11 cellular contexts compared by ENCODE assay signal in the genomic region with DNA sequence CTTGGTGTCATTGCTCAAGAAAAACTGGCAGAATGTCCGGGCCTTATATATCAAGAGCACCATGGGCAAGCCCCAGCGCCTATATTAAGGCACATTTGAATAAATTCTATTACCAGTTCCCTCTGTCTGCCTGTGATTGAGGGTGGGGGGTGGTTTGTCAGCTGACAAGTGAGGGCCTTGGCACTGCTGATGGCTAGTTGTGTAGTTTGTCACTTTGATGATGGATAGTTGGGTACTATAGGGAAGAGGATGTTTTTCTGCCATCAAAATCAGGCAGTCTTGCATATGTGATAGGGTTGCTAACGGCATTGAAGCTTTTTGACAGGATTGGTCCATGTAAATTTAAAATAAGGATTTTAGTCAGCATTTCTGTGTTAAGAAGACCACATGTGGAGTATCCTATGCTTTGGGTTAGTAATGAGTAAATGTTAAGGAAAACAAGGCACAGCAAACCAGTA. TPM values are rescaled to one million over a fixed set of nuclear protein-coding genes. Genes with fewer than 3 reads are reported as not detected.
DNase-seq lines count a peak whose midpoint lies in the region; ATAC-seq and TF ChIP-seq lines count a peak whose summit lies in the region.
"Had no signal": no experiment of that assay in that cellular context is flagged by ENCODE, and none has a peak within 500 bp of the region (broad histone marks: within the 10 kb centered on the region; RNA-seq: fewer than 3 reads in every experiment).

No MANE protein-coding gene starts in this region.

- peaks cover 36% of the 10 kb centered on the region for H3K4me1 Mint-ChIP-seq in activated CD4-positive, alpha-beta memory T cell treated with anti-CD3 and anti-CD28 coated beads for 36 hours (ENCODE audit: low read depth)
- H3K4me1 Mint-ChIP-seq in glutamatergic neuron (ENCODE audit: low read depth, unreplicated experiment): peaks cover 17% of the 10 kb centered on the region

- H3K4me3 ChIP-seq in left ventricle myocardium inferior: peak overlapping the region; percentile 78
- no peak overlapping the region for H3K4me3 ChIP-seq in right cardiac atrium (ENCODE audit: low read length)
- H3K4me3 ChIP-seq in transverse colon: no peak overlapping the region

- in situ Hi-C loops in transverse colon (cut with MboI; ENCODE audit: low pct_ligation_motif_present in 1 of 4, low pct_unique_long_range_greater_than_20kb in 1 of 4, low sequenced_read_pairs in 3 of 4): no loop called here

- H3K27ac ChIP-seq in left ventricle myocardium inferior (replicated peaks) (no peak overlapping the region), right cardiac atrium (ENCODE audit: low read length) (no peak overlapping the region), transverse colon (peak overlapping the region; percentile 43 to 95 (median 92))

- H3K9me3 ChIP-seq in left ventricle myocardium inferior (replicated peaks): no peaks in the 10 kb centered on the region
- H3K9me3 ChIP-seq in right cardiac atrium (ENCODE audit: control insufficient read depth, low read length): no peaks in the 10 kb centered on the region
- H3K9me3 ChIP-seq in transverse colon: no peaks in the 10 kb centered on the region

- H3K27me3 ChIP-seq in left ventricle myocardium inferior (ENCODE audit: low read depth): no peaks in the 10 kb centered on the region
- H3K27me3 ChIP-seq in right cardiac atrium (ENCODE audit: control insufficient read depth, insufficient read depth): no peaks in the 10 kb centered on the region
- no peaks in the 10 kb centered on the region for H3K27me3 ChIP-seq in transverse colon

- H3K27me3 Mint-ChIP-seq in activated CD4-positive, alpha-beta memory T cell treated with anti-CD3 and anti-CD28 coated beads for 36 hours: no peaks in the 10 kb centered on the region
- H3K27me3 Mint-ChIP-seq in glutamatergic neuron (ENCODE audit: unreplicated experiment): peaks cover 13% of the 10 kb centered on the region

- CTCF ChIA-PET in activated CD4-positive, alpha-beta memory T cell treated with anti-CD3 and anti-CD28 coated beads for 36 hours (lab: Charles Lee): interaction anchor here (1.3 to 10.0 kb wide), 2 partner anchors 19 to 175 kb away, joined by 3 to 83 read pairs; a partner anchor contains a TSS

- no peak for TF ChIP-seq CTCF in left ventricle myocardium inferior (IDR thresholded peaks at IDR 0.05; ENCODE audit: borderline replicate concordance)
- no peak for TF ChIP-seq CTCF in glutamatergic neuron (IDR thresholded peaks at IDR 0.05; ENCODE audit: partially characterized antibody, unreplicated experiment)
- TF ChIP-seq CTCF in transverse colon (IDR thresholded peaks at IDR 0.05): no peak

- H3K27ac Mint-ChIP-seq in activated CD4-positive, alpha-beta memory T cell treated with anti-CD3 and anti-CD28 coated beads for 36 hours: peak overlapping the region; percentile 97
- H3K27ac Mint-ChIP-seq in glutamatergic neuron (ENCODE audit: unreplicated experiment): peak overlapping the region; percentile 19

- POLR2A ChIA-PET in activated CD4-positive, alpha-beta memory T cell treated with anti-CD3 and anti-CD28 coated beads for 36 hours (lab: Charles Lee): interaction anchor here (0.6 to 1.8 kb wide), 6 partner anchors 9 to 1912 kb away, joined by 3 to 5 read pairs (median 3); a partner anchor contains a TSS

- no peak for DNase-seq in left ventricle myocardium inferior
- no peak for DNase-seq in right cardiac atrium
- no peak for DNase-seq in activated CD4-positive, alpha-beta memory T cell treated with anti-CD3 and anti-CD28 coated beads for 36 hours
- DNase-seq in glutamatergic neuron: no peak
- no peak for DNase-seq in transverse colon
- no peak for DNase-seq in middle frontal gyrus (ENCODE audit: extremely low spot score, low spot score)
- no peak for DNase-seq in iPS-NIHi11 (ENCODE audit: low spot score)
- no peak for DNase-seq in NCI-H1417 treated with DMSO at 0.1 percent for 48 hours (lab: John Stamatoyannopoulos, UW)
- DNase-seq: NCI-H345 had no signal

- no peak for TF ChIP-seq EP300 in transverse colon (IDR thresholded peaks at IDR 0.05; ENCODE audit: low read depth)

- TF ChIP-seq POLR2A in transverse colon (IDR thresholded peaks at IDR 0.05): no peak

- H3K4me1 ChIP-seq in left ventricle myocardium inferior (peaks cover 59% of the 10 kb centered on the region), right cardiac atrium (ENCODE audit: control insufficient read depth, insufficient read depth, low read length) (peaks cover 4% of the 10 kb centered on the region), transverse colon (peaks cover 11 to 39% (median 25%) of the 10 kb centered on the region in 4 donors)

- peaks cover 56% of the 10 kb centered on the region for H3K36me3 ChIP-seq in left ventricle myocardium inferior
- H3K36me3 ChIP-seq in transverse colon: peaks cover 0 to 5% (median 0%) of the 10 kb centered on the region in 4 donors

- intact Hi-C loops in left ventricle myocardium inferior (cut with micrococcal nuclease): no loop called here
- intact Hi-C loops in right cardiac atrium (cut with DNase I): no loop called here
- intact Hi-C loops in activated CD4-positive, alpha-beta memory T cell treated with anti-CD3 and anti-CD28 coated beads for 36 hours (cut with micrococcal nuclease): no loop called here
- intact Hi-C loops in transverse colon (cut with DNase I; ENCODE audit: low total_unique reads): no loop called here

- no peaks in the 10 kb centered on the region for H3K9me3 Mint-ChIP-seq in activated CD4-positive, alpha-beta memory T cell treated with anti-CD3 and anti-CD28 coated beads for 36 hours
- H3K9me3 Mint-ChIP-seq in glutamatergic neuron (ENCODE audit: unreplicated experiment): peaks cover 11% of the 10 kb centered on the region

- ATAC-seq in right cardiac atrium: no peak

- peak overlapping the region; percentile 95 for H3K4me3 Mint-ChIP-seq in activated CD4-positive, alpha-beta memory T cell treated with anti-CD3 and anti-CD28 coated beads for 36 hours
- peak overlapping the region; percentile 97 for H3K4me3 Mint-ChIP-seq in glutamatergic neuron (ENCODE audit: unreplicated experiment)

- peaks cover 52% of the 10 kb centered on the region for H3K36me3 Mint-ChIP-seq in activated CD4-positive, alpha-beta memory T cell treated with anti-CD3 and anti-CD28 coated beads for 36 hours
- no peaks in the 10 kb centered on the region for H3K36me3 Mint-ChIP-seq in glutamatergic neuron (ENCODE audit: unreplicated experiment)

- WGBS in right cardiac atrium: 64% methylated on average over 3 of the region's 3 CpGs
- WGBS in transverse colon (ENCODE audit: low coverage in 1 of 2), 2 donors: 41 to 60% methylated on average over 1 to 3 of the region's 3 CpGs

RNA-seq across cellular contexts. Expression of a gene that starts 2.5 kb away (rescaled TPM):
- total RNA-seq in left ventricle myocardium inferior (552 TPM), right cardiac atrium (100 to 1,000 TPM; 608 to 717 (median 617) TPM), glutamatergic neuron (ENCODE audit: unreplicated experiment) (690 TPM), transverse colon (100 to 1,000 TPM; 323 to 991 (median 649) TPM)
- 672 TPM for polyA plus RNA-seq in right cardiac atrium
- total RNA-seq in activated CD4-positive, alpha-beta memory T cell treated with anti-CD3 and anti-CD28 coated beads for 36 hours: 1,000 to 10,000 TPM; 2,144 to 2,205 TPM

RNA-seq across cellular contexts. Expression of a gene that starts 18.6 kb away (rescaled TPM):
- 3.7 TPM for total RNA-seq in left ventricle myocardium inferior
- 1 to 10 TPM; 1.3 to 4.7 (median 3.1) TPM for total RNA-seq in right cardiac atrium
- polyA plus RNA-seq in right cardiac atrium: 2.0 TPM
- 10 to 100 TPM; 18.9 to 19.2 TPM for total RNA-seq in activated CD4-positive, alpha-beta memory T cell treated with anti-CD3 and anti-CD28 coated beads for 36 hours
- total RNA-seq in glutamatergic neuron (ENCODE audit: unreplicated experiment): 33.4 TPM
- 10 to 100 TPM in 1 of 4 donors, 1 to 10 TPM in 2, under 1 TPM in 1; 0.75 to 30.8 (median 3.8) TPM for total RNA-seq in transverse colon

RNA-seq across cellular contexts. Expression of a gene that starts 26.2 kb away (rescaled TPM):
- 28.0 TPM for total RNA-seq in left ventricle myocardium inferior
- 10 to 100 TPM; 27.0 to 50.1 (median 38.2) TPM for total RNA-seq in right cardiac atrium
- polyA plus RNA-seq in right cardiac atrium: 27.1 TPM
- total RNA-seq in activated CD4-positive, alpha-beta memory T cell treated with anti-CD3 and anti-CD28 coated beads for 36 hours: 1 to 10 TPM; 1.8 to 2.2 TPM
- total RNA-seq in glutamatergic neuron (ENCODE audit: unreplicated experiment): 50.0 TPM
- total RNA-seq in transverse colon: 10 to 100 TPM; 23.0 to 67.7 (median 25.3) TPM

RNA-seq across cellular contexts. Expression of a gene that starts 42.0 kb away (rescaled TPM):
- total RNA-seq in left ventricle myocardium inferior: not detected
- total RNA-seq in right cardiac atrium: under 1 TPM in 2 of 4 donors, not detected in 2; 0.29 to 0.54 TPM
- 0.34 TPM for polyA plus RNA-seq in right cardiac atrium
- not detected for total RNA-seq in activated CD4-positive, alpha-beta memory T cell treated with anti-CD3 and anti-CD28 coated beads for 36 hours
- not detected for total RNA-seq in glutamatergic neuron (ENCODE audit: unreplicated experiment)
- total RNA-seq in transverse colon: not detected
- total RNA-seq: Daoy, liver had no signal
- polyA plus RNA-seq: liver had no signal

Comparison
In these comparisons a context has a peak if more than half of its experiments do, and no peak if none do; other contexts are left out.
1. H3K27ac ChIP-seq: peak in transverse colon (4 of 4); none in left ventricle myocardium inferior (single experiment) and right cardiac atrium (single experiment).